In genomic region chr18:77004555-77005380, GRCh38 we compare ENCODE assay signal across 11 cellular contexts.
DNase-seq lines count a peak whose midpoint lies in the region; ATAC-seq and TF ChIP-seq lines count a peak whose summit lies in the region.
"Had no signal": no experiment of that assay in that cellular context is flagged by ENCODE, and none has a peak within 500 bp of the region (broad histone marks: within the 10 kb centered on the region; RNA-seq: fewer than 3 reads in every experiment).

No MANE protein-coding gene starts in this region.

- peak overlapping the region; percentile 45 for H3K27ac ChIP-seq in upper lobe of right lung
- H3K27ac ChIP-seq: SJSA1 had no signal

- H3K9me3 Mint-ChIP-seq in T-helper 2 cell treated with Interferon-gamma antibody and Interleukin-4, amounts not matched to agents 5 μg/mL and 100 μg/mL, for 36 hours, result no peaks in the 10 kb centered on the region

- ATAC-seq in Right ventricle myocardium superior (ENCODE audit: poor library complexity) (no peak), left ventricle myocardium superior (no peak), upper lobe of right lung (peak; percentile 20)

- H3K36me3 ChIP-seq in upper lobe of right lung, result no peaks in the 10 kb centered on the region
- H3K36me3 ChIP-seq: BE2C, SJSA1 had no signal

- H3K27me3 ChIP-seq in upper lobe of right lung, result no peaks in the 10 kb centered on the region
- H3K27me3 ChIP-seq: BE2C had no signal

- peak overlapping the region; percentile 57 for H3K27ac Mint-ChIP-seq in T-helper 2 cell treated with Interferon-gamma antibody and Interleukin-4, amounts not matched to agents 5 μg/mL and 100 μg/mL, for 36 hours

- H3K4me3 ChIP-seq in upper lobe of right lung, result peak overlapping the region; percentile 6
- H3K4me3 ChIP-seq: SJSA1 had no signal

- DNase-seq in Right ventricle myocardium superior (peak; percentile 57), left ventricle myocardium superior (no peak), islet precursor cell (peak; percentile 45), upper lobe of right lung (peak; percentile 66), mucosa of gallbladder (ENCODE audit: low spot score) (no peak), NCI-H187 (lab: John Stamatoyannopoulos, UW) (no peak)
- no peak for DNase-seq in T-helper 2 cell treated with Interferon-gamma antibody and Interleukin-4, amounts not matched to agents 5 μg/mL and 100 μg/mL, for 36 hours (ENCODE audit: low spot score)
- no peak for DNase-seq in stimulated activated naive CD4-positive, alpha-beta T cell treated with Interleukin-2 at 50 U/mL for 16 hours (lab: John Stamatoyannopoulos, UW)
- DNase-seq: BE2C, NCI-H2081 had no signal

- peak overlapping the region; percentile 68 for H3K4me3 Mint-ChIP-seq in T-helper 2 cell treated with Interferon-gamma antibody and Interleukin-4, amounts not matched to agents 5 μg/mL and 100 μg/mL, for 36 hours

- peaks cover 4% of the 10 kb centered on the region for H3K36me3 Mint-ChIP-seq in T-helper 2 cell treated with Interferon-gamma antibody and Interleukin-4, amounts not matched to agents 5 μg/mL and 100 μg/mL, for 36 hours (ENCODE audit: low read depth)

- H3K4me1 Mint-ChIP-seq in T-helper 2 cell treated with Interferon-gamma antibody and Interleukin-4, amounts not matched to agents 5 μg/mL and 100 μg/mL, for 36 hours (ENCODE audit: low read depth), result peaks cover 36% of the 10 kb centered on the region

- no peaks in the 10 kb centered on the region for H3K27me3 Mint-ChIP-seq in T-helper 2 cell treated with Interferon-gamma antibody and Interleukin-4, amounts not matched to agents 5 μg/mL and 100 μg/mL, for 36 hours (ENCODE audit: low read depth)

- peaks cover 3% of the 10 kb centered on the region for H3K4me1 ChIP-seq in upper lobe of right lung
- H3K4me1 ChIP-seq: BE2C, SJSA1 had no signal

- no peak for TF ChIP-seq CTCF in upper lobe of right lung (IDR thresholded peaks at IDR 0.05)

- no peaks in the 10 kb centered on the region for H3K9me3 ChIP-seq in upper lobe of right lung
- H3K9me3 ChIP-seq: BE2C, SJSA1 had no signal

- intact Hi-C loops in Right ventricle myocardium superior (cut with DNase I) (loop anchor here (5.0 kb wide), 3 partner anchors 53 to 208 kb away; partner anchors contain the start of gene MBP), left ventricle myocardium superior (cut with micrococcal nuclease) (loop anchor here (5.0 kb wide), 1 partner anchor 48 kb away; no protein-coding TSS in a partner anchor), upper lobe of right lung (cut with DNase I) (loop anchor here (5.0 kb wide), 1 partner anchor 208 kb away; no protein-coding TSS in a partner anchor)

Comparison
In these comparisons a context has a peak if more than half of its experiments do, and no peak if none do; other contexts are left out.
1. DNase-seq: peak in Right ventricle myocardium superior (single experiment), islet precursor cell (single experiment) and upper lobe of right lung (single experiment); none in left ventricle myocardium superior (single experiment), T-helper 2 cell treated with Interferon-gamma antibody and Interleukin-4, amounts not matched to agents 5 μg/mL and 100 μg/mL, for 36 hours (single experiment), mucosa of gallbladder (single experiment), stimulated activated naive CD4-positive, alpha-beta T cell treated with Interleukin-2 at 50 U/mL for 16 hours (single experiment) and NCI-H187 (0 of 2).